In genomic region chr15:27341780-27342343, GRCh38 we compare ENCODE assay signal across 28 cellular contexts.
"Had no signal": no experiment of that assay in that cellular context is flagged by ENCODE, and none has a peak within 500 bp of the region (broad histone marks: within the 10 kb centered on the region; RNA-seq: fewer than 3 reads in every experiment).

No MANE protein-coding gene starts in this region.

- H3K4me1 Mint-ChIP-seq: activated CD4-positive, alpha-beta T cell treated with anti-CD3 and anti-CD28 coated beads, Interleukin-2, amount 10 ng/mL, durations not matched to agents 24 days and 14 days; activated CD8-positive, alpha-beta memory T cell treated with anti-CD3 and anti-CD28 coated beads, Interleukin-2, amount 10 ng/mL, durations not matched to agents 7 days and 5 days; activated naive CD4-positive, alpha-beta T cell treated with anti-CD3 and anti-CD28 coated beads, Interleukin-2, amount 50 U/mL, for 24 hours had no signal

- H3K4me3 Mint-ChIP-seq: activated CD4-positive, alpha-beta T cell treated with anti-CD3 and anti-CD28 coated beads, Interleukin-2, amount 10 ng/mL, durations not matched to agents 24 days and 14 days; activated CD8-positive, alpha-beta memory T cell treated with anti-CD3 and anti-CD28 coated beads, Interleukin-2, amount 10 ng/mL, durations not matched to agents 7 days and 5 days; activated naive CD4-positive, alpha-beta T cell treated with anti-CD3 and anti-CD28 coated beads, Interleukin-2, amount 50 U/mL, for 24 hours; activated T-cell treated with anti-CD3 and anti-CD28 coated beads, Interleukin-2, amount 50 U/mL, for 24 hours; activated T-helper 1 cell treated with anti-CD3 and anti-CD28 coated beads, Interleukin-12 subunit alpha, Interleukin-12 subunit beta, Interleukin-2, Interleukin-4 antibody, amounts not matched to agents 30 ng/mL and 10 ng/mL and 1 ng/mL, durations not matched to agents 14 hours and 24 hours and 36 hours; T-helper 1 cell treated with Interleukin-12 subunit alpha and Interleukin-12 subunit beta and Interleukin-4 antibody, amounts not matched to agents 30 μg/mL and 1 μg/mL, for 36 hours; WTC11 had no signal

- ATAC-seq: activated CD8-positive, alpha-beta memory T cell treated with anti-CD3 and anti-CD28 coated beads, Interleukin-2, amount 10 ng/mL, durations not matched to agents 7 days and 5 days; body of pancreas; PC-3 had no signal

- H3K36me3 ChIP-seq: ascending aorta, SJSA1 had no signal

- H3K4me3 ChIP-seq: ascending aorta, body of pancreas, SJSA1 had no signal

- H3K27me3 Mint-ChIP-seq: activated CD4-positive, alpha-beta T cell treated with anti-CD3 and anti-CD28 coated beads, Interleukin-2, amount 10 ng/mL, durations not matched to agents 24 days and 14 days; activated CD8-positive, alpha-beta memory T cell treated with anti-CD3 and anti-CD28 coated beads, Interleukin-2, amount 10 ng/mL, durations not matched to agents 7 days and 5 days; activated T-cell treated with anti-CD3 and anti-CD28 coated beads, Interleukin-2, amount 50 U/mL, for 24 hours had no signal

- H3K9me3 Mint-ChIP-seq: activated CD4-positive, alpha-beta T cell treated with anti-CD3 and anti-CD28 coated beads, Interleukin-2, amount 10 ng/mL, durations not matched to agents 24 days and 14 days; activated naive CD4-positive, alpha-beta T cell treated with anti-CD3 and anti-CD28 coated beads, Interleukin-2, amount 50 U/mL, for 24 hours had no signal

- H3K4me1 ChIP-seq: ascending aorta, body of pancreas, SJSA1 had no signal

- H3K9me3 ChIP-seq: ascending aorta, body of pancreas had no signal

- DNase-seq: activated CD4-positive, alpha-beta T cell treated with anti-CD3 and anti-CD28 coated beads for 1 hour; activated CD4-positive, alpha-beta T cell treated with anti-CD3 and anti-CD28 coated beads, Interleukin-2, amount 10 ng/mL, durations not matched to agents 24 days and 14 days; activated CD4-positive, alpha-beta T cell treated with anti-CD3 and anti-CD28 coated beads, Interleukin-2, amount 50 U/mL, for 48 hours; activated CD8-positive, alpha-beta memory T cell treated with anti-CD3 and anti-CD28 coated beads, Interleukin-2, amount 10 ng/mL, durations not matched to agents 7 days and 5 days; activated effector memory CD4-positive, alpha-beta T cell treated with Interleukin-2 at 50 U/mL for 16 hours; activated naive CD4-positive, alpha-beta T cell; activated T-cell treated with anti-CD3 and anti-CD28 coated beads, Interleukin-2, amount 50 U/mL, for 24 hours; amniotic stem cell; body of pancreas; central memory CD4-positive, alpha-beta T cell; MM.1S; NCI-H1105; NCI-H1436; NCI-H1694 treated with DMSO at 0.1 percent for 48 hours; NCI-H2029 treated with DMSO at 0.1 percent for 48 hours; NCI-H345; NCI-H510A; NCI-H526 treated with DMSO at 0.1 percent for 48 hours; PC-3; SHP77 had no signal

- FAIRE-seq: bronchial epithelial cell, RCC 7860 had no signal

- H3K27me3 ChIP-seq: ascending aorta, body of pancreas, SJSA1 had no signal

- H3K27ac Mint-ChIP-seq: activated CD4-positive, alpha-beta T cell treated with anti-CD3 and anti-CD28 coated beads, Interleukin-2, amount 10 ng/mL, durations not matched to agents 24 days and 14 days; activated CD8-positive, alpha-beta memory T cell treated with anti-CD3 and anti-CD28 coated beads, Interleukin-2, amount 10 ng/mL, durations not matched to agents 7 days and 5 days; activated naive CD4-positive, alpha-beta T cell treated with anti-CD3 and anti-CD28 coated beads, Interleukin-2, amount 50 U/mL, for 24 hours; activated T-cell treated with anti-CD3 and anti-CD28 coated beads, Interleukin-2, amount 50 U/mL, for 24 hours; activated T-helper 1 cell treated with anti-CD3 and anti-CD28 coated beads, Interleukin-12 subunit alpha, Interleukin-12 subunit beta, Interleukin-2, Interleukin-4 antibody, amounts not matched to agents 30 ng/mL and 10 ng/mL and 1 ng/mL, durations not matched to agents 14 hours and 24 hours and 36 hours; T-helper 1 cell treated with Interleukin-12 subunit alpha and Interleukin-12 subunit beta and Interleukin-4 antibody, amounts not matched to agents 30 μg/mL and 1 μg/mL, for 36 hours; WTC11 had no signal

- H3K36me3 Mint-ChIP-seq: activated CD8-positive, alpha-beta memory T cell treated with anti-CD3 and anti-CD28 coated beads, Interleukin-2, amount 10 ng/mL, durations not matched to agents 7 days and 5 days; activated naive CD4-positive, alpha-beta T cell treated with anti-CD3 and anti-CD28 coated beads, Interleukin-2, amount 50 U/mL, for 24 hours; WTC11 had no signal

- H3K27ac ChIP-seq: ascending aorta, body of pancreas, SJSA1 had no signal
